Comparison of ENCODE assay signal across 8 cellular contexts in the genomic region with DNA sequence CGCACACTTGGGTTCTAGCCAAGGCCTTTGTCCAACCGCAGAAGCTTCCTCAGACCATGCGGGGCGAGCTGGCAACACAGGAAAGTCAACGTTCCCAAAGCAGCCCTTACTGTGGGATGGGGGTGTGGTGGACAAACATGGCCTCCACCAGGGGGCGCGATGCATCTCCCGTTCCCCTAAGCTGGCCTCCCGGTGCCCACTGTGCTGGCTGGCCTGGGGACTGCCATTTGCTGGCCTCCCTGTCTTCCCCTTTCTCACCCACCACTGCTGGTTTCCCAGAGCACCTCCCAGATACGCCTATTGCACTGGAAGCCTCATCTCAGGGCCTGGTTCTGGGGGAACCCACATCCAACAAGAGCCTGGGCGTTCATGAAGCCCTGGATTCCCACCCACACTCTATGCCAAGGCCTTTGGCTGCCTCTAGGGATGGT.
DNase-seq lines count a peak whose midpoint lies in the region; ATAC-seq, FAIRE-seq and TF ChIP-seq lines count a peak whose summit lies in the region.

No MANE protein-coding gene starts in this region.

- intact Hi-C loops in kidney (cut with DNase I) = no loop called here

- no peak overlapping the region for H3K9ac ChIP-seq in OCI-LY3 (ENCODE audit: low read length)
- H3K9ac ChIP-seq in adipocyte (ENCODE audit: low read length) = no peak overlapping the region
- H3K9ac ChIP-seq in kidney (ENCODE audit: low read length in 2 of 2) = no peak overlapping the region

- H3K4me3 ChIP-seq in OCI-LY3 (ENCODE audit: low read length) = no peak overlapping the region
- no peak overlapping the region for H3K4me3 ChIP-seq in adipocyte (ENCODE audit: low read length)
- no peak overlapping the region for H3K4me3 ChIP-seq in kidney (ENCODE audit: low read length in 2 of 2)
- H3K4me3 ChIP-seq in thoracic aorta = no peak overlapping the region

- H3K27me3 ChIP-seq in OCI-LY3 (ENCODE audit: low read depth, low read length) (peaks cover 37% of the 10 kb centered on the region), adipocyte (replicated peaks; ENCODE audit: control insufficient read depth, insufficient read depth, low read length) (peaks cover 87% of the 10 kb centered on the region), thoracic aorta (replicated peaks; ENCODE audit: insufficient read depth) (no peaks in the 10 kb centered on the region)

- H3K9me3 ChIP-seq in OCI-LY3 (ENCODE audit: insufficient read depth, low read length) (no peaks in the 10 kb centered on the region), adipocyte (ENCODE audit: control insufficient read depth, low read length) (no peaks in the 10 kb centered on the region), kidney (ENCODE audit: control insufficient read depth in 1 of 2, low read length in 2 of 2) (no peaks in the 10 kb centered on the region), thoracic aorta (no peaks in the 10 kb centered on the region)

- H2AFZ ChIP-seq in OCI-LY3 (ENCODE audit: low read depth, low read length) = no peak overlapping the region

- H3K27ac ChIP-seq in OCI-LY3 (ENCODE audit: low read length) (no peak overlapping the region), kidney (ENCODE audit: low read depth in 2 of 2, low read length in 2 of 2) (no peak overlapping the region), thoracic aorta (no peak overlapping the region)

- no peaks in the 10 kb centered on the region for H3K36me3 ChIP-seq in OCI-LY3 (replicated peaks; ENCODE audit: low read depth, low read length)
- no peaks in the 10 kb centered on the region for H3K36me3 ChIP-seq in adipocyte (ENCODE audit: control insufficient read depth, insufficient read depth, low read length, severe bottlenecking)
- H3K36me3 ChIP-seq in kidney (ENCODE audit: control insufficient read depth in 1 of 2, insufficient read depth in 2 of 2, low read length in 2 of 2) = no peaks in the 10 kb centered on the region
- no peaks in the 10 kb centered on the region for H3K36me3 ChIP-seq in thoracic aorta

- DNase-seq in DMS53 (lab: John Stamatoyannopoulos, UW) (peak; percentile 18), DMS53 treated with DMSO at 0.1 percent for 48 hours (lab: John Stamatoyannopoulos, UW; ENCODE audit: unreplicated experiment) (no peak), adipocyte (ENCODE audit: low read depth) (peak; percentile 48), kidney (peak; percentile 75), thoracic aorta (ENCODE audit: low spot score) (no peak)

- TF ChIP-seq CTCF in OCI-LY3 (IDR thresholded peaks at IDR 0.05; ENCODE audit: low read depth, low read length) = peak; percentile 78
- peak; percentile 39 for TF ChIP-seq CTCF in kidney (IDR thresholded peaks at IDR 0.05; ENCODE audit: borderline replicate concordance, extremely low read depth, insufficient read depth)
- peak; percentile 20 for TF ChIP-seq CTCF in thoracic aorta (IDR thresholded peaks at IDR 0.05)

- H3K4me1 ChIP-seq in OCI-LY3 (ENCODE audit: low read length) = no peaks in the 10 kb centered on the region
- no peaks in the 10 kb centered on the region for H3K4me1 ChIP-seq in adipocyte (ENCODE audit: control insufficient read depth, insufficient read depth, low read length)
- H3K4me1 ChIP-seq in kidney (ENCODE audit: control insufficient read depth in 1 of 2, insufficient read depth in 1 of 2, low read depth in 1 of 2, low read length in 2 of 2) = no peaks in the 10 kb centered on the region
- no peaks in the 10 kb centered on the region for H3K4me1 ChIP-seq in thoracic aorta (ENCODE audit: control insufficient read depth in 1 of 2, low read depth in 2 of 2)

- FAIRE-seq in kidney (lab: Jason Lieb, UNC) = no peak

- no peaks in the 10 kb centered on the region for H3K79me2 ChIP-seq in OCI-LY3 (ENCODE audit: low read length)

- ATAC-seq in thoracic aorta (ENCODE audit: insufficient number of reproducible peaks, low FRiP score, low read depth) = no peak
- ATAC-seq in HG03039 (IDR thresholded peaks at IDR 0.05; ENCODE audit: unreplicated experiment) = no peak
- ATAC-seq in GM21360 (IDR thresholded peaks at IDR 0.05; ENCODE audit: unreplicated experiment) = no peak

- H3K4me2 ChIP-seq in OCI-LY3 (ENCODE audit: low read length) = no peak overlapping the region

- no peaks in the 10 kb centered on the region for H4K20me1 ChIP-seq in OCI-LY3 (ENCODE audit: insufficient read depth, low read length)

Comparison
In these comparisons a context has a peak if more than half of its experiments do, and no peak if none do; other contexts are left out.
1. DNase-seq: peak in DMS53 (single experiment), adipocyte (single experiment) and kidney (single experiment); none in DMS53 treated with DMSO at 0.1 percent for 48 hours (single experiment) and thoracic aorta (single experiment).
2. CTCF ChIP-seq: peak in every context shown above with its lines; median percentile 78 in OCI-LY3; 39 in kidney; 20 in thoracic aorta.